In the genomic region with DNA sequence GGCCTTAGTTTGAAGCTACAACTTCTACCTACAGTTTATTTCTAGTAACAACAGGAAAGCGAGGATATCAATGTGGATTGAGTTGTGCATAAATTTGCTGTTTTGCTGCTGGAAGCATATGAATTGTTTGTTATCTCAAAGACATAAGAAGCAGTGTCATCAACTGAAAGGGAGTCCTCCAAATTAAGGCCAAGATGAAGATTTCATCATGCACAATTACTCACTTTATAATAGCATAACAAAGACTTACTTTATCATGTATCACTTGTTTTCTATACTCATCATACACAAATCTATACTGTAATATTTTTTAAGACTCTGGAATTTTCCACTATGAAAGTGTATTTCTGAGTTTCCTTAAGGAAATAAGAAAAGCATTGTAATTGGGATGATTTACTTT, we compare ENCODE assay signal across 13 cellular contexts.
DNase-seq lines count a peak whose midpoint lies in the region; ATAC-seq and TF ChIP-seq lines count a peak whose summit lies in the region.
"Had no signal": no experiment of that assay in that cellular context is flagged by ENCODE, and none has a peak within 500 bp of the region (broad histone marks: within the 10 kb centered on the region; RNA-seq: fewer than 3 reads in every experiment).

No MANE protein-coding gene starts in this region.

- H3K27ac Mint-ChIP-seq in GM23338, result no peak overlapping the region
- H3K27ac Mint-ChIP-seq in activated T-helper 17 cell treated with anti-CD3 and anti-CD28 coated beads, Interleukin-2, amount 50 U/mL, for 72 hours, result no peak overlapping the region
- H3K27ac Mint-ChIP-seq: CD8-positive, alpha-beta memory T cell had no signal

- no peaks in the 10 kb centered on the region for H3K27me3 Mint-ChIP-seq in GM23338 (ENCODE audit: insufficient read depth, low read depth, poor library complexity)
- peaks cover 3% of the 10 kb centered on the region for H3K27me3 Mint-ChIP-seq in activated T-helper 17 cell treated with anti-CD3 and anti-CD28 coated beads, Interleukin-2, amount 50 U/mL, for 72 hours
- H3K27me3 Mint-ChIP-seq: CD8-positive, alpha-beta memory T cell had no signal

- no peaks in the 10 kb centered on the region for H3K9me3 Mint-ChIP-seq in GM23338
- H3K9me3 Mint-ChIP-seq in activated T-helper 17 cell treated with anti-CD3 and anti-CD28 coated beads, Interleukin-2, amount 50 U/mL, for 72 hours, result no peaks in the 10 kb centered on the region
- H3K9me3 Mint-ChIP-seq: CD8-positive, alpha-beta memory T cell had no signal

- no peak for TF ChIP-seq CTCF in GM23338 (conservative IDR thresholded peaks at IDR 0.05; ENCODE audit: low read depth in 2 of 2)
- TF ChIP-seq CTCF in fibroblast of mammary gland (conservative IDR thresholded peaks at IDR 0.05; ENCODE audit: control insufficient read depth, insufficient read depth, low read depth, low read length), result no peak

- DNase-seq in COLO829 (ENCODE audit: low spot score), result peak; percentile 64
- DNase-seq in GM23338 (ENCODE audit: low spot score), result no peak
- DNase-seq in fibroblast of mammary gland (ENCODE audit: low read depth), result peak; percentile 2
- DNase-seq in NCI-H2171 treated with DMSO at 0.1 percent for 48 hours (lab: John Stamatoyannopoulos, UW), result no peak
- no peak for DNase-seq in stimulated activated CD4-positive, alpha-beta T cell treated with anti-CD3 and anti-CD28 coated beads, Interleukin-2, amount 100 ng/mL, for 24 hours
- no peak for DNase-seq in stimulated activated CD4-positive, alpha-beta T cell treated with anti-CD3 and anti-CD28 coated beads, Interleukin-15, amount 100 ng/mL, for 24 hours
- DNase-seq: 8988T; AML-193; CD8-positive, alpha-beta memory T cell; DMS53 had no signal

- H3K36me3 ChIP-seq in GM23338 (ENCODE audit: insufficient read depth), result no peaks in the 10 kb centered on the region
- H3K36me3 ChIP-seq: BLaER1 had no signal

- no peak overlapping the region for H3K4me3 Mint-ChIP-seq in GM23338
- no peak overlapping the region for H3K4me3 Mint-ChIP-seq in activated T-helper 17 cell treated with anti-CD3 and anti-CD28 coated beads, Interleukin-2, amount 50 U/mL, for 72 hours
- H3K4me3 Mint-ChIP-seq: CD8-positive, alpha-beta memory T cell had no signal

- ATAC-seq in GM23338, result no peak
- peak; percentile 25 for ATAC-seq in activated T-helper 17 cell treated with anti-CD3 and anti-CD28 coated beads, Interleukin-2, amount 50 U/mL, for 72 hours (replicated peaks)
- ATAC-seq: GM12878 had no signal

- H2AFZ ChIP-seq in GM23338, result 0 out of 2 replicates have a peak overlapping the region, but pooled peaks have one; percentile 5

- H3K4me2 ChIP-seq in GM23338, result no peak overlapping the region
- H3K4me2 ChIP-seq: BLaER1 had no signal

- no peaks in the 10 kb centered on the region for H3K9me2 ChIP-seq in GM23338 (ENCODE audit: insufficient read depth)

- no peaks in the 10 kb centered on the region for H3K36me3 Mint-ChIP-seq in GM23338 (ENCODE audit: low read depth)
- no peaks in the 10 kb centered on the region for H3K36me3 Mint-ChIP-seq in activated T-helper 17 cell treated with anti-CD3 and anti-CD28 coated beads, Interleukin-2, amount 50 U/mL, for 72 hours (ENCODE audit: low read depth)
- H3K36me3 Mint-ChIP-seq: CD8-positive, alpha-beta memory T cell had no signal

- H3F3A ChIP-seq in GM23338 (replicated peaks; ENCODE audit: low read depth), result no peaks in the 10 kb centered on the region

- no peaks in the 10 kb centered on the region for H3K79me2 ChIP-seq in GM23338 (replicated peaks; ENCODE audit: insufficient read depth)

- no peaks in the 10 kb centered on the region for H4K20me1 ChIP-seq in GM23338 (replicated peaks; ENCODE audit: insufficient read depth)
- H4K20me1 ChIP-seq: BLaER1 had no signal

- H3K4me3 ChIP-seq in GM23338 (no peak overlapping the region), fibroblast of mammary gland (ENCODE audit: control insufficient read depth, low read depth, low read length) (no peak overlapping the region)
- H3K4me3 ChIP-seq: BLaER1, GM12878 had no signal

- no peaks in the 10 kb centered on the region for H3K27me3 ChIP-seq in GM23338 (ENCODE audit: insufficient read depth)
- H3K27me3 ChIP-seq: BLaER1 had no signal

- H3K4me1 Mint-ChIP-seq in GM23338, result peaks cover 2% of the 10 kb centered on the region; the same call in 1 of the 3 replicates
- peaks cover 11% of the 10 kb centered on the region for H3K4me1 Mint-ChIP-seq in activated T-helper 17 cell treated with anti-CD3 and anti-CD28 coated beads, Interleukin-2, amount 50 U/mL, for 72 hours
- H3K4me1 Mint-ChIP-seq: CD8-positive, alpha-beta memory T cell had no signal

- no peak overlapping the region for H3K27ac ChIP-seq in GM23338 (ENCODE audit: low read depth)
- H3K27ac ChIP-seq: BLaER1 had no signal

- H3K4me1 ChIP-seq in GM23338 (ENCODE audit: insufficient read depth), result 0 out of 2 replicates have a peak, but pooled peaks cover 2% of the 10 kb centered on the region
- H3K4me1 ChIP-seq: BLaER1 had no signal

TF ChIP-seq in GM23338, 12 proteins besides CTCF, POLR2A, EP300 and RAD21 (continues in another document):
- TF ChIP-seq, protein P1, sequence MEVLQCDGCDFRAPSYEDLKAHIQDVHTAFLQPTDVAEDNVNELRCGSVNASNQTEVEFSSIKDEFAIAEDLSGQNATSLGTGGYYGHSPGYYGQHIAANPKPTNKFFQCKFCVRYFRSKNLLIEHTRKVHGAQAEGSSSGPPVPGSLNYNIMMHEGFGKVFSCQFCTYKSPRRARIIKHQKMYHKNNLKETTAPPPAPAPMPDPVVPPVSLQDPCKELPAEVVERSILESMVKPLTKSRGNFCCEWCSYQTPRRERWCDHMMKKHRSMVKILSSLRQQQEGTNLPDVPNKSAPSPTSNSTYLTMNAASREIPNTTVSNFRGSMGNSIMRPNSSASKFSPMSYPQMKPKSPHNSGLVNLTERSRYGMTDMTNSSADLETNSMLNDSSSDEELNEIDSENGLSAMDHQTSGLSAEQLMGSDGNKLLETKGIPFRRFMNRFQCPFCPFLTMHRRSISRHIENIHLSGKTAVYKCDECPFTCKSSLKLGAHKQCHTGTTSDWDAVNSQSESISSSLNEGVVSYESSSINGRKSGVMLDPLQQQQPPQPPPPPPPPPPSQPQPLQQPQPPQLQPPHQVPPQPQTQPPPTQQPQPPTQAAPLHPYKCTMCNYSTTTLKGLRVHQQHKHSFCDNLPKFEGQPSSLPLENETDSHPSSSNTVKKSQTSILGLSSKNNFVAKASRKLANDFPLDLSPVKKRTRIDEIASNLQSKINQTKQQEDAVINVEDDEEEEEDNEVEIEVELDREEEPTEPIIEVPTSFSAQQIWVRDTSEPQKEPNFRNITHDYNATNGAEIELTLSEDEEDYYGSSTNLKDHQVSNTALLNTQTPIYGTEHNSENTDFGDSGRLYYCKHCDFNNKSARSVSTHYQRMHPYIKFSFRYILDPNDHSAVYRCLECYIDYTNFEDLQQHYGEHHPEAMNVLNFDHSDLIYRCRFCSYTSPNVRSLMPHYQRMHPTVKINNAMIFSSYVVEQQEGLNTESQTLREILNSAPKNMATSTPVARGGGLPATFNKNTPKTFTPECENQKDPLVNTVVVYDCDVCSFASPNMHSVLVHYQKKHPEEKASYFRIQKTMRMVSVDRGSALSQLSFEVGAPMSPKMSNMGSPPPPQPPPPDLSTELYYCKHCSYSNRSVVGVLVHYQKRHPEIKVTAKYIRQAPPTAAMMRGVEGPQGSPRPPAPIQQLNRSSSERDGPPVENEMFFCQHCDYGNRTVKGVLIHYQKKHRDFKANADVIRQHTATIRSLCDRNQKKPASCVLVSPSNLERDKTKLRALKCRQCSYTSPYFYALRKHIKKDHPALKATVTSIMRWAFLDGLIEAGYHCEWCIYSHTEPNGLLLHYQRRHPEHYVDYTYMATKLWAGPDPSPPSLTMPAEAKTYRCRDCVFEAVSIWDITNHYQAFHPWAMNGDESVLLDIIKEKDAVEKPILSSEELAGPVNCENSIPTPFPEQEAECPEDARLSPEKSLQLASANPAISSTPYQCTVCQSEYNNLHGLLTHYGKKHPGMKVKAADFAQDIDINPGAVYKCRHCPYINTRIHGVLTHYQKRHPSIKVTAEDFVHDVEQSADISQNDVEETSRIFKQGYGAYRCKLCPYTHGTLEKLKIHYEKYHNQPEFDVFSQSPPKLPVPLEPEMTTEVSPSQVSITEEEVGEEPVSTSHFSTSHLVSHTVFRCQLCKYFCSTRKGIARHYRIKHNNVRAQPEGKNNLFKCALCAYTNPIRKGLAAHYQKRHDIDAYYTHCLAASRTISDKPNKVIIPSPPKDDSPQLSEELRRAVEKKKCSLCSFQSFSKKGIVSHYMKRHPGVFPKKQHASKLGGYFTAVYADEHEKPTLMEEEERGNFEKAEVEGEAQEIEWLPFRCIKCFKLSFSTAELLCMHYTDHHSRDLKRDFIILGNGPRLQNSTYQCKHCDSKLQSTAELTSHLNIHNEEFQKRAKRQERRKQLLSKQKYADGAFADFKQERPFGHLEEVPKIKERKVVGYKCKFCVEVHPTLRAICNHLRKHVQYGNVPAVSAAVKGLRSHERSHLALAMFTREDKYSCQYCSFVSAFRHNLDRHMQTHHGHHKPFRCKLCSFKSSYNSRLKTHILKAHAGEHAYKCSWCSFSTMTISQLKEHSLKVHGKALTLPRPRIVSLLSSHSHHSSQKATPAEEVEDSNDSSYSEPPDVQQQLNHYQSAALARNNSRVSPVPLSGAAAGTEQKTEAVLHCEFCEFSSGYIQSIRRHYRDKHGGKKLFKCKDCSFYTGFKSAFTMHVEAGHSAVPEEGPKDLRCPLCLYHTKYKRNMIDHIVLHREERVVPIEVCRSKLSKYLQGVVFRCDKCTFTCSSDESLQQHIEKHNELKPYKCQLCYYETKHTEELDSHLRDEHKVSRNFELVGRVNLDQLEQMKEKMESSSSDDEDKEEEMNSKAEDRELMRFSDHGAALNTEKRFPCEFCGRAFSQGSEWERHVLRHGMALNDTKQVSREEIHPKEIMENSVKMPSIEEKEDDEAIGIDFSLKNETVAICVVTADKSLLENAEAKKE (CRISPR knock-in tag; IDR thresholded peaks at IDR 0.05), result no peak
- TF ChIP-seq STAT1 (IDR thresholded peaks at IDR 0.05; ENCODE audit: unreplicated experiment), result no peak
- no peak for TF ChIP-seq JUNB (IDR thresholded peaks at IDR 0.05; ENCODE audit: unreplicated experiment)
- no peak for TF ChIP-seq CREB1 (CRISPR knock-in tag; IDR thresholded peaks at IDR 0.05; ENCODE audit: low read depth)
- no peak for TF ChIP-seq NANOG (IDR thresholded peaks at IDR 0.05; ENCODE audit: borderline replicate concordance)
- TF ChIP-seq POLR2AphosphoS5 (IDR thresholded peaks at IDR 0.05; ENCODE audit: low read depth), result no peak

Comparison
In these comparisons a context has a peak if more than half of its experiments do, and no peak if none do; other contexts are left out.
1. DNase-seq: peak in COLO829 (single experiment) and fibroblast of mammary gland (single experiment); none in GM23338 (single experiment), NCI-H2171 treated with DMSO at 0.1 percent for 48 hours (single experiment), stimulated activated CD4-positive, alpha-beta T cell treated with anti-CD3 and anti-CD28 coated beads, Interleukin-2, amount 100 ng/mL, for 24 hours (0 of 2) and stimulated activated CD4-positive, alpha-beta T cell treated with anti-CD3 and anti-CD28 coated beads, Interleukin-15, amount 100 ng/mL, for 24 hours (single experiment).